Comparison of ENCODE assay signal across 1 cellular context in genomic region chr19:1490311-1491113, GRCh38.
TF ChIP-seq lines count a peak whose summit lies in the region.

PCSK4 (minus strand) TSS chr19:1490350; CDS start chr19:1490346, 4 bp downstream.

TF ChIP-seq in K562, 482 proteins besides CTCF, POLR2A, EP300 and RAD21 (continued from another document):
- TF ChIP-seq E2F1 (CRISPR knock-in tag; IDR thresholded peaks at IDR 0.05) (peak; percentile 41; the same call in 1 of the 2 replicates), ZNF239 (CRISPR knock-in tag; IDR thresholded peaks at IDR 0.05) (no peak), ADNP (tag; IDR thresholded peaks at IDR 0.05) (no peak), HINFP (tag; conservative IDR thresholded peaks at IDR 0.05; ENCODE audit: low read depth) (no peak), SMARCA4 (IDR thresholded peaks at IDR 0.05) (no peak)
